31 cellular contexts compared by ENCODE assay signal in the genomic region with DNA sequence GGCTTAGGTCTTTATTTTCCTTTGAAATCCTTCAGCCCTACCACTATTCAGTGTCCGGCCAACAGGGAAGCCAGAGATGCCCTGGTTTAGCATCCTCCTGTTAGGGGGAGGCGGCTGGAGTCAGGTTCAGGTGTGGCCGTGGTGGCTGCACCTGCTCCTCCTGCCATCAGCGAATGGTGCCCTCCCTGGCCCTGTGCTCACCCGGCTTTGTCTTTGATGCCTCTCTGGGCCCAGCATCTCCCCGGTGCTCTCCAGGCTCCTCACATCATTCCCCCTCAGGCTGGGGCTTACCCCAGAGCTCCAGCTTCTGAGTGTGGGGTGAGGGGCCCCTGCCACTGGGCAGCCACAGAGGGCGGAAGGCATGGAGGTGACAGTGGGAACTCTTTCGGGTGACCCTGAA.
"Had no signal": no experiment of that assay in that cellular context is flagged by ENCODE, and none has a peak within 500 bp of the region (broad histone marks: within the 10 kb centered on the region; RNA-seq: fewer than 3 reads in every experiment).

No MANE protein-coding gene starts in this region.

- H3K9me3 ChIP-seq: Peyer's patch, SJSA1, SK-N-SH had no signal

- H3K27me3 ChIP-seq: brain microvascular endothelial cell, Peyer's patch had no signal

- H3K4me1 ChIP-seq: Peyer's patch, SJSA1 had no signal

- H3K27ac ChIP-seq: brain microvascular endothelial cell, Peyer's patch, SJSA1 had no signal

- DNase-seq: activated CD4-positive, alpha-beta T cell treated with anti-CD3 and anti-CD28 coated beads, Interleukin-2, amount 10 ng/mL, durations not matched to agents 24 days and 14 days; activated CD4-positive, alpha-beta T cell treated with anti-CD3 and anti-CD28 coated beads, Interleukin-2, amount 50 U/mL, for 4 hours; activated CD8-positive, alpha-beta T cell treated with anti-CD3 and anti-CD28 coated beads for 36 hours; activated effector memory CD4-positive, alpha-beta T cell treated with anti-CD3 and anti-CD28 coated beads, Interleukin-2, amount 50 U/mL, for 16 hours; activated naive CD4-positive, alpha-beta T cell; activated naive CD4-positive, alpha-beta T cell treated with anti-CD3 and anti-CD28 coated beads, Interleukin-2, amount 50 U/mL, for 16 hours; activated naive CD8-positive, alpha-beta T cell treated with anti-CD3 and anti-CD28 coated beads for 36 hours; activated T-cell treated with anti-CD3 and anti-CD28 coated beads, Interleukin-2, amount 50 U/mL, for 1 hour; activated T-cell treated with anti-CD3 and anti-CD28 coated beads, Interleukin-2, amount 50 U/mL, for 72 hours; amniotic stem cell; aorta; brain microvascular endothelial cell; central memory CD4-positive, alpha-beta T cell; MM.1S; MV-4-11; NCI-H1092; NCI-H1436 treated with DMSO at 0.1 percent for 48 hours; NCI-H1694 treated with DMSO at 0.1 percent for 48 hours; NCI-H2029; NCI-H446; NCI-H510A treated with DMSO at 0.1 percent for 48 hours; NCI-H526 treated with DMSO at 0.1 percent for 48 hours; NK-92 treated with Interleukin-12 subunit alpha and Interleukin-12 subunit beta, amount 100 ng/mL, for 24 hours; PC-3; Peyer's patch; RPMI8226; SHP77 treated with DMSO at 0.1 percent for 48 hours; SK-N-SH had no signal

- H3K4me3 ChIP-seq: Peyer's patch, SJSA1 had no signal

- ATAC-seq: activated CD8-positive, alpha-beta T cell treated with anti-CD3 and anti-CD28 coated beads for 36 hours; activated T-cell treated with anti-CD3 and anti-CD28 coated beads, Interleukin-2, amount 50 U/mL, for 72 hours; activated T-helper 17 cell treated with anti-CD3 and anti-CD28 coated beads, Interleukin-2, amount 50 U/mL, for 72 hours; PC-3 had no signal

- H3K36me3 ChIP-seq: brain microvascular endothelial cell, Peyer's patch, SJSA1 had no signal

- FAIRE-seq: TTC549 had no signal
